ENCODE assay signal across 19 cellular contexts in the genomic region with DNA sequence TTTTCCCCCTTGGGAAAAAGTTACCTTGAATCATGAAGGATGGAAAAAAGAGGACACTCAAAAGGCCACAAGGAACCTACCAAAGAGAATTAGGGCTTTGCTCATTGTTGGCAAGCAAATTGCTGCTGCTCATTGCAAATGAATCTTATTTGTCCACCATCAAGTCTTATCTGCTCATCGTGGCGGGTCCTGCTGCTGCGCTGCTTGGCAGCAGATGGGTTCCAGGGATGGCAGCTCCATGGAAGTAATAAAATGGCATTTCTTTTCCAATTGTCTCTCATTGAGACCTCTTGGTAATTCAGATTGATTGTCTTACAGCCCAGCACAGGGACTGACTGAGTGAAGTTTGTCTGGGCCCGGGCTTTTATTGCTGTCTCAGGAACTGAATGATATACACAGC.
"Had no signal": no experiment of that assay in that cellular context is flagged by ENCODE, and none has a peak within 500 bp of the region (broad histone marks: within the 10 kb centered on the region; RNA-seq: fewer than 3 reads in every experiment).

No MANE protein-coding gene starts in this region.

- ATAC-seq: activated CD4-positive, CD25-positive, alpha-beta regulatory T cell treated with anti-CD3 and anti-CD28 coated beads, Interleukin-2, amount 50 U/mL, for 24 hours; left lobe of liver had no signal

- H3K4me3 ChIP-seq: prostate gland, right atrium auricular region, tibial artery had no signal

- H3K9me3 ChIP-seq: prostate gland, right atrium auricular region, tibial artery had no signal

- H3K4me3 Mint-ChIP-seq: activated T-helper 1 cell treated with anti-CD3 and anti-CD28 coated beads, Interleukin-12 subunit alpha, Interleukin-12 subunit beta, Interleukin-2, Interleukin-4 antibody, amounts not matched to agents 30 ng/mL and 10 ng/mL and 1 ng/mL, durations not matched to agents 14 hours and 24 hours and 36 hours; endodermal cell had no signal

- H3K27ac ChIP-seq: brain microvascular endothelial cell, epithelial cell of prostate, prostate gland, right atrium auricular region, tibial artery had no signal

- DNase-seq: activated CD4-positive, alpha-beta T cell treated with anti-CD3 and anti-CD28 coated beads, Interleukin-2, amount 50 U/mL, for 48 hours; aorta; brain microvascular endothelial cell; central memory CD4-positive, alpha-beta T cell; endodermal cell; foreskin fibroblast; stimulated activated CD4-positive, alpha-beta T cell treated with anti-CD3 and anti-CD28 coated beads, Interleukin-12 subunit alpha, Interleukin-12 subunit beta, amount 100 ng/mL, for 4 hours; stimulated activated CD4-positive, alpha-beta T cell treated with anti-CD3 and anti-CD28 coated beads, Interleukin-1b, Interleukin-23, amount 100 ng/mL, for 48 hours; stimulated activated CD8-positive, alpha-beta memory T cell treated with anti-CD3 and anti-CD28 coated beads, Interleukin-4, amount 100 ng/mL, for 48 hours; stimulated activated naive CD4-positive, alpha-beta T cell treated with Interleukin-2 at 50 U/mL for 16 hours; SW 1271; tibial artery had no signal

- H3K9me3 Mint-ChIP-seq: activated T-helper 1 cell treated with anti-CD3 and anti-CD28 coated beads, Interleukin-12 subunit alpha, Interleukin-12 subunit beta, Interleukin-2, Interleukin-4 antibody, amounts not matched to agents 30 ng/mL and 10 ng/mL and 1 ng/mL, durations not matched to agents 14 hours and 24 hours and 36 hours; endodermal cell; T-helper 2 cell treated with Interferon-gamma antibody and Interleukin-4, amounts not matched to agents 5 μg/mL and 100 μg/mL, for 36 hours had no signal

- H3K36me3 ChIP-seq: brain microvascular endothelial cell, prostate gland, right atrium auricular region, tibial artery had no signal

- H3K27ac Mint-ChIP-seq: endodermal cell had no signal

- H3K27me3 ChIP-seq: right atrium auricular region had no signal
